Comparison of ENCODE assay signal across 11 cellular contexts in the genomic region with DNA sequence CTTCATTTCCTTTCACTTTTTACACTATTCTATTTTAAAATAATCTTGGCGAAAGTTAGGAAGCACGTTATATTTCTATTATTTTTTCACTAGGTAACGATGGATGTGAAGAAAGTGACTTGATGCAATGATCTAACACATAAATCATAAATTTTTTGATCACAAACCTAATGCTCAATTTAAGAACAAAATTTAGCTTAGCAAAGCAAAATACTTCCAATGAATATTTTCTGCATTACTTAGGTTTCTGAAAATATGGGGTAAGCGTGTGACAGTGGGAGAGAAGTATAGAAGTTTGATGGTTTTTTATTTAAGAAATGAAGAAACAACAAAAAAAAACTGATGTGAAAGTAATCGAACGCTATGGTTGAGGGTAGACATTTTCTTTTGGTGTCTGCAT.
"Had no signal": no experiment of that assay in that cellular context is flagged by ENCODE, and none has a peak within 500 bp of the region (broad histone marks: within the 10 kb centered on the region; RNA-seq: fewer than 3 reads in every experiment).

No MANE protein-coding gene starts in this region.

- ATAC-seq: GM23338, HCT116 had no signal

- FAIRE-seq: H1, H54 had no signal

- H2AFZ ChIP-seq: GM23248 had no signal

- H3K4me3 ChIP-seq: GM23248, GM23338, HAP-1 had no signal

- H3K4me1 ChIP-seq: HAP-1 had no signal

- DNase-seq: GM23248, GOT3, H7, H9, HCEC 1CT, HFFc6 had no signal

- H3K9me3 ChIP-seq: HAP-1 had no signal

- H3K36me3 ChIP-seq: HAP-1 had no signal

- H3K27ac ChIP-seq: GM23248 had no signal

- H3K9ac ChIP-seq: GM23248 had no signal

- H3K4me2 ChIP-seq: GM23338 had no signal
